8 cellular contexts compared by ENCODE assay signal in the genomic region with DNA sequence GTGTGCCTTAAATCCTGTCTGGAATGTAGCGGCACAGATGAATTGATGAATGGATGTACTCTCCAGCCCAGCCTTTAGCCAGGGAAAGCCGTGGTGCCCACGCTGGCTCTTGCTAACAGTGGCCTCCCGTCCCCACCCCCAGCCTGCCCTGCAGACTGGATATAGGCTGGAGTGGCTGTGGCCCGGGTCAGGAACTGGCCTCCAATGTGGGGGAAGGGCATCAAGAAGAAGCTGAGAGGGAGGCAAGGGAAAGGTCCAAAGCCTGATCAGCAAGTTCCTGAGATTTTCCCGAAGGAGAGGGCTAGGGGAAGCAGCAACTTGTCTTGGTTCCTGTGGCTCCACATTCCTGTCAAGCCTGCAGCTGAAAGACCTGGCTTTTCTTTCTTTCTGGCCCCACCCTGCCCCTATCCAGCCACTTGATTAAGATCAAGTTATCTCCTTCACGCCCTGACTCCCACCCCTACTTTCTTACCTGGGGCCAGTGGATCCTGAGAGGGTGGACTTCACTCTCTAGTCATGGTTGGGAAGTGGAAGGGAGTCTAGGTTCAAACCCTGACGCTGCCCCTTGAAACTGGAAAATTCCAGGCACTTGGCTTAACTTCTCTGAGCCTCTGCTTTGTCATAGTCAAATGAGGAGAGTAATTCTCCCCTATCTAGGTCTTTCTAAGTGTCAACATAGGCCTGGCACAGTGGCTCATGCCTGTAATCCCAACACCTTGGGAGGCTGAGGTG. TPM values are rescaled to one million over a fixed set of nuclear protein-coding genes. Genes with fewer than 3 reads are reported as not detected.
DNase-seq lines count a peak whose midpoint lies in the region; ATAC-seq and TF ChIP-seq lines count a peak whose summit lies in the region.
"Had no signal": no experiment of that assay in that cellular context is flagged by ENCODE, and none has a peak within 500 bp of the region (broad histone marks: within the 10 kb centered on the region; RNA-seq: fewer than 3 reads in every experiment).

No MANE protein-coding gene starts in this region.

- H3K9me3 Mint-ChIP-seq in Calu3 (ENCODE audit: low read depth, unreplicated experiment) = no peaks in the 10 kb centered on the region
- no peaks in the 10 kb centered on the region for H3K9me3 Mint-ChIP-seq in activated naive CD8-positive, alpha-beta T cell treated with anti-CD3 and anti-CD28 coated beads for 36 hours

- peaks cover 63% of the 10 kb centered on the region for H3K4me1 Mint-ChIP-seq in Calu3 (ENCODE audit: low read depth, unreplicated experiment)
- H3K4me1 Mint-ChIP-seq in activated naive CD8-positive, alpha-beta T cell treated with anti-CD3 and anti-CD28 coated beads for 36 hours = peaks cover 23% of the 10 kb centered on the region

- peak overlapping the region; percentile 4 for H3K4me3 Mint-ChIP-seq in Calu3 (ENCODE audit: low read depth, unreplicated experiment)
- no peak overlapping the region for H3K4me3 Mint-ChIP-seq in activated naive CD8-positive, alpha-beta T cell treated with anti-CD3 and anti-CD28 coated beads for 36 hours

- peak overlapping the region; percentile 4 for H3K9ac ChIP-seq in mucosa of stomach (ENCODE audit: low read length)

- H3K4me1 ChIP-seq in mucosa of stomach (ENCODE audit: control insufficient read depth, insufficient read depth, low read length) = peaks cover 62% of the 10 kb centered on the region

- H3K4me3 ChIP-seq in mucosa of stomach (ENCODE audit: low read length) = no peak overlapping the region

- TF ChIP-seq CTCF in Calu3 (IDR thresholded peaks at IDR 0.05; ENCODE audit: unreplicated experiment) = no peak

- no peaks in the 10 kb centered on the region for H3K36me3 ChIP-seq in mucosa of stomach (ENCODE audit: control insufficient read depth, insufficient read depth, low read length)

- H3K27me3 Mint-ChIP-seq in Calu3 (ENCODE audit: unreplicated experiment) = no peaks in the 10 kb centered on the region
- H3K27me3 Mint-ChIP-seq in activated naive CD8-positive, alpha-beta T cell treated with anti-CD3 and anti-CD28 coated beads for 36 hours = no peaks in the 10 kb centered on the region

- CTCF ChIA-PET in Calu3 (lab: Charles Lee) = interaction anchor here (1.8 to 3.2 kb wide), 2 partner anchors 8 to 11 kb away, joined by 10 to 14 read pairs; partner anchors contain the start of gene MICALL1

- peak overlapping the region; percentile 52 for H3K27ac Mint-ChIP-seq in Calu3 (ENCODE audit: unreplicated experiment)
- H3K27ac Mint-ChIP-seq in activated naive CD8-positive, alpha-beta T cell treated with anti-CD3 and anti-CD28 coated beads for 36 hours = peak overlapping the region; percentile 81

- H3K36me3 Mint-ChIP-seq in Calu3 (ENCODE audit: insufficient read depth, unreplicated experiment) = peaks cover 55% of the 10 kb centered on the region
- H3K36me3 Mint-ChIP-seq in activated naive CD8-positive, alpha-beta T cell treated with anti-CD3 and anti-CD28 coated beads for 36 hours = peaks cover 4% of the 10 kb centered on the region

- peak; percentile 60 for DNase-seq in Calu3
- no peak for DNase-seq in activated naive CD8-positive, alpha-beta T cell treated with anti-CD3 and anti-CD28 coated beads for 36 hours
- no peak for DNase-seq in DMS153 treated with DMSO at 0.1 percent for 48 hours (lab: John Stamatoyannopoulos, UW; ENCODE audit: unreplicated experiment)
- DNase-seq in NCI-H1105 treated with DMSO at 0.1 percent for 48 hours (lab: John Stamatoyannopoulos, UW) = no peak
- DNase-seq: activated CD4-positive, alpha-beta T cell treated with anti-CD3 and anti-CD28 coated beads, Interleukin-2, amount 50 U/mL, for 48 hours; NCI-H1694 had no signal

- ATAC-seq in HG02852 (IDR thresholded peaks at IDR 0.05; ENCODE audit: unreplicated experiment) = no peak

- BruUV-seq in Calu3 (replicated peaks; lab: Mats Ljungman, UMichigan) = no TSS peak

- no peaks in the 10 kb centered on the region for H3K9me3 ChIP-seq in mucosa of stomach (ENCODE audit: control insufficient read depth, low read length)

- no peaks in the 10 kb centered on the region for H3K27me3 ChIP-seq in mucosa of stomach (ENCODE audit: control insufficient read depth, insufficient read depth, low read length)

- intact Hi-C loops in Calu3 (cut with micrococcal nuclease; ENCODE audit: unreplicated experiment) = loop anchor here (5.0 kb wide), 1 partner anchor 37 kb away; no protein-coding TSS in a partner anchor

RNA-seq across cellular contexts. Expression of gene MICALL1, which starts 11.0 kb away (rescaled TPM):
- 60.7 and 69.7 TPM in 2 replicates for total RNA-seq in Calu3 (2022)
- total RNA-seq in activated naive CD8-positive, alpha-beta T cell treated with anti-CD3 and anti-CD28 coated beads for 36 hours = 10 to 100 TPM; 14.2 to 16.6 TPM

RNA-seq across cellular contexts. Expression of gene EIF3L, which starts 45.9 kb away (rescaled TPM):
- total RNA-seq in Calu3 (2022) = 287 and 402 TPM in 2 replicates
- 100 to 1,000 TPM; 656 to 671 TPM for total RNA-seq in activated naive CD8-positive, alpha-beta T cell treated with anti-CD3 and anti-CD28 coated beads for 36 hours

RNA-seq across cellular contexts. Expression of gene ANKRD54, which starts 51.0 kb away (rescaled TPM):
- 23.9 and 27.1 TPM in 2 replicates for total RNA-seq in Calu3 (2022)
- total RNA-seq in activated naive CD8-positive, alpha-beta T cell treated with anti-CD3 and anti-CD28 coated beads for 36 hours = 10 to 100 TPM; 20.2 to 21.9 TPM

RNA-seq across cellular contexts. Expression of gene C22orf23, which starts 58.3 kb away (rescaled TPM):
- 0.52 and 0.69 TPM in 2 replicates for total RNA-seq in Calu3 (2022)
- under 1 TPM; 0.40 to 0.41 TPM for total RNA-seq in activated naive CD8-positive, alpha-beta T cell treated with anti-CD3 and anti-CD28 coated beads for 36 hours

RNA-seq across cellular contexts. Expression of gene POLR2F, which starts 58.4 kb away (rescaled TPM):
- total RNA-seq in Calu3 (2022) = 105 and 111 TPM in 2 replicates
- 100 to 1,000 TPM; 131 to 140 TPM for total RNA-seq in activated naive CD8-positive, alpha-beta T cell treated with anti-CD3 and anti-CD28 coated beads for 36 hours
